Comparison of ENCODE assay signal across 1 cellular context in genomic region chr1:203287109-203287893, GRCh38.
TF ChIP-seq lines count a peak whose summit lies in the region.

No MANE protein-coding gene starts in this region.

TF ChIP-seq in K562, 482 proteins besides CTCF, POLR2A, EP300 and RAD21 (continued from another document and continues in another):
- no peak for TF ChIP-seq ZBTB49 (CRISPR knock-in tag; IDR thresholded peaks at IDR 0.05; ENCODE audit: borderline replicate concordance)
- TF ChIP-seq FOXP1 (CRISPR knock-in tag; IDR thresholded peaks at IDR 0.05), result no peak
- no peak for TF ChIP-seq FOSL1 (tag; conservative IDR thresholded peaks at IDR 0.05)
- no peak for TF ChIP-seq FOXA1 (IDR thresholded peaks at IDR 0.05; ENCODE audit: borderline replicate concordance)
- TF ChIP-seq ETV1 (tag; conservative IDR thresholded peaks at IDR 0.05; ENCODE audit: low read depth), result peak; percentile 42; the same call in 1 of the 2 replicates
- TF ChIP-seq SMARCC2 (IDR thresholded peaks at IDR 0.05; ENCODE audit: low read depth), result no peak
- TF ChIP-seq HSF4 (CRISPR knock-in tag; IDR thresholded peaks at IDR 0.05; ENCODE audit: borderline replicate concordance), result no peak
- TF ChIP-seq MECOM (CRISPR knock-in tag; IDR thresholded peaks at IDR 0.05), result no peak
- no peak for TF ChIP-seq ZNF518B (CRISPR knock-in tag; IDR thresholded peaks at IDR 0.05)
- TF ChIP-seq ELF2 (CRISPR knock-in tag; IDR thresholded peaks at IDR 0.05), result peak; percentile 58; the same call in 1 of the 2 replicates
- no peak for TF ChIP-seq MYBL2 (IDR thresholded peaks at IDR 0.05; ENCODE audit: low read depth)
- TF ChIP-seq MYBL2 (CRISPR knock-in tag; IDR thresholded peaks at IDR 0.05; ENCODE audit: borderline replicate concordance), result no peak
- no peak for TF ChIP-seq ZNF324 (CRISPR knock-in tag; IDR thresholded peaks at IDR 0.05)
- TF ChIP-seq ZBTB33 (CRISPR knock-in tag; IDR thresholded peaks at IDR 0.05), result no peak
- TF ChIP-seq CBX8 (IDR thresholded peaks at IDR 0.05; ENCODE audit: borderline replicate concordance, extremely low read depth, low read depth, low read length, poor library complexity, severe bottlenecking), result no peak
- TF ChIP-seq MCM5 (IDR thresholded peaks at IDR 0.05; ENCODE audit: low read depth), result no peak
- no peak for TF ChIP-seq POLR2G (IDR thresholded peaks at IDR 0.05; ENCODE audit: low read depth, low read length)
- 0 out of 2 replicates have a peak, but pooled peaks have one; percentile 28 for TF ChIP-seq MEF2D (tag; conservative IDR thresholded peaks at IDR 0.05; ENCODE audit: low read depth)
- no peak for TF ChIP-seq NUFIP1 (IDR thresholded peaks at IDR 0.05; ENCODE audit: partially characterized antibody)
- no peak for TF ChIP-seq ZNF511 (CRISPR knock-in tag; IDR thresholded peaks at IDR 0.05)
- no peak for TF ChIP-seq ZFP30 (CRISPR knock-in tag; IDR thresholded peaks at IDR 0.05; ENCODE audit: borderline replicate concordance)
- no peak for TF ChIP-seq ID3 (CRISPR knock-in tag; IDR thresholded peaks at IDR 0.05)
- peak; percentile 33; the same call in 1 of the 2 replicates for TF ChIP-seq ID3 (tag; IDR thresholded peaks at IDR 0.05)
- 0 out of 2 replicates have a peak, but pooled peaks have one; percentile 57 for TF ChIP-seq MTA3 (IDR thresholded peaks at IDR 0.05; ENCODE audit: borderline replicate concordance)
- TF ChIP-seq ZNF263 (CRISPR knock-in tag; IDR thresholded peaks at IDR 0.05; ENCODE audit: borderline replicate concordance), result peak; percentile 44; the same call in 1 of the 2 replicates
- TF ChIP-seq ELF1 (tag; IDR thresholded peaks at IDR 0.05), result peak; percentile 78
- TF ChIP-seq RREB1 (CRISPR knock-in tag; IDR thresholded peaks at IDR 0.05), result 0 out of 2 replicates have a peak, but pooled peaks have one; percentile 33
- no peak for TF ChIP-seq ARNT (IDR thresholded peaks at IDR 0.05)
- TF ChIP-seq POLR2AphosphoS2 (IDR thresholded peaks at IDR 0.05; ENCODE audit: low read length), result no peak
- TF ChIP-seq YY1 (IDR thresholded peaks at IDR 0.05; ENCODE audit: borderline replicate concordance in 1 of 3, control insufficient read depth in 1 of 3, extremely low read depth in 1 of 3, insufficient read depth in 3 of 3, insufficient read length in 1 of 3, insufficient replicate concordance in 2 of 3, low read depth in 1 of 3, low read length in 2 of 3), result peak in 1 of 3 experiments; percentile 44
- no peak for TF ChIP-seq SRSF1 (IDR thresholded peaks at IDR 0.05; ENCODE audit: low read depth, low read length)
- TF ChIP-seq ZNF830 (CRISPR knock-in tag; IDR thresholded peaks at IDR 0.05), result no peak
- peak; percentile 88 for TF ChIP-seq HMBOX1 (IDR thresholded peaks at IDR 0.05)
- no peak for TF ChIP-seq BCLAF1 (IDR thresholded peaks at IDR 0.05; ENCODE audit: borderline replicate concordance in 1 of 2, control insufficient read depth in 1 of 2, low read depth in 2 of 2, low read length in 1 of 2)
- TF ChIP-seq ATF4 (CRISPR knock-in tag; IDR thresholded peaks at IDR 0.05), result no peak
- TF ChIP-seq DACH1 (IDR thresholded peaks at IDR 0.05; ENCODE audit: partially characterized antibody), result peak; percentile 97
- TF ChIP-seq C11orf30 (IDR thresholded peaks at IDR 0.05; ENCODE audit: low read depth), result no peak
- no peak for TF ChIP-seq THAP7 (CRISPR knock-in tag; IDR thresholded peaks at IDR 0.05)
